Comparison of ENCODE assay signal across 27 cellular contexts in genomic region chr3:150127011-150127490, GRCh38.
"Had no signal": no experiment of that assay in that cellular context is flagged by ENCODE, and none has a peak within 500 bp of the region (broad histone marks: within the 10 kb centered on the region; RNA-seq: fewer than 3 reads in every experiment).

No MANE protein-coding gene starts in this region.

- H3K9me3 ChIP-seq: esophagus squamous epithelium, gastrocnemius medialis, lower lobe of right lung had no signal

- H3K4me1 ChIP-seq: esophagus squamous epithelium, gastrocnemius medialis, heart right ventricle, left lung, lower lobe of right lung had no signal

- H3K27me3 ChIP-seq: esophagus squamous epithelium, gastrocnemius medialis, heart right ventricle, left lung had no signal

- ATAC-seq: esophagus mucosa; gastrocnemius medialis; heart right ventricle; left cardiac atrium; left lung; left ventricle myocardium superior; lower lobe of right lung; naive thymus-derived CD4-positive, alpha-beta T cell had no signal

- FAIRE-seq: colon, endometrium, islet of Langerhans, keratinocyte had no signal

- DNase-seq: dermis blood vessel endothelial cell; dorsolateral prefrontal cortex; effector CD4-positive, alpha-beta T cell; effector memory CD4-positive, alpha-beta T cell; erythroblast; esophagus squamous epithelium; foreskin fibroblast; foreskin melanocyte; gastrocnemius medialis; glutamatergic neuron; head of caudate nucleus; heart right ventricle; hippocampal formation; left cardiac atrium; left lung; left ventricle myocardium superior; lower lobe of right lung; mesenchymal stem cell; midbrain; naive thymus-derived CD4-positive, alpha-beta T cell had no signal

- H3K36me3 ChIP-seq: esophagus squamous epithelium, gastrocnemius medialis, heart right ventricle, left lung, lower lobe of right lung had no signal

- H3K4me3 ChIP-seq: coronary artery, dorsolateral prefrontal cortex, esophagus squamous epithelium, gastrocnemius medialis, heart right ventricle, left lung, lower lobe of right lung had no signal

- H3K27ac ChIP-seq: coronary artery, epithelial cell of prostate, esophagus squamous epithelium, gastrocnemius medialis, heart right ventricle, left lung, lower lobe of right lung had no signal
